Comparison of ENCODE assay signal across 20 cellular contexts in genomic region chr9:84785766-84786547, GRCh38.
DNase-seq lines count a peak whose midpoint lies in the region; ATAC-seq and TF ChIP-seq lines count a peak whose summit lies in the region.
"Had no signal": no experiment of that assay in that cellular context is flagged by ENCODE, and none has a peak within 500 bp of the region (broad histone marks: within the 10 kb centered on the region; RNA-seq: fewer than 3 reads in every experiment).

No MANE protein-coding gene starts in this region.

- peaks cover 12% of the 10 kb centered on the region for H3K4me1 Mint-ChIP-seq in mesothelial cell of epicardium
- no peaks in the 10 kb centered on the region for H3K4me1 Mint-ChIP-seq in activated naive CD4-positive, alpha-beta T cell treated with anti-CD3 and anti-CD28 coated beads, Interleukin-2, amount 10 ng/mL, durations not matched to agents 7 days and 5 days
- no peaks in the 10 kb centered on the region for H3K4me1 Mint-ChIP-seq in activated CD4-positive, alpha-beta T cell treated with anti-CD3 and anti-CD28 coated beads, Interleukin-2, amount 10 ng/mL, durations not matched to agents 7 days and 5 days
- H3K4me1 Mint-ChIP-seq: CD4-positive, CD25-positive, alpha-beta regulatory T cell had no signal

- peaks cover 13% of the 10 kb centered on the region for H3K27me3 ChIP-seq in foreskin keratinocyte
- H3K27me3 ChIP-seq: BE2C had no signal

- peak; percentile 5 for DNase-seq in NCI-H69 (lab: John Stamatoyannopoulos, UW)
- DNase-seq in foreskin keratinocyte = no peak
- DNase-seq in mesothelial cell of epicardium (ENCODE audit: low spot score in 2 of 2, unreplicated experiment in 2 of 2) = no peak
- DNase-seq in activated CD4-positive, alpha-beta T cell treated with anti-CD3 and anti-CD28 coated beads for 4 hours = no peak
- no peak for DNase-seq in activated naive CD4-positive, alpha-beta T cell treated with anti-CD3 and anti-CD28 coated beads, Interleukin-2, amount 10 ng/mL, durations not matched to agents 7 days and 5 days
- no peak for DNase-seq in activated CD4-positive, alpha-beta T cell treated with anti-CD3 and anti-CD28 coated beads, Interleukin-2, amount 10 ng/mL, durations not matched to agents 7 days and 5 days
- DNase-seq: 8988T; BE2C; Caco-2; CD4-positive, CD25-positive, alpha-beta regulatory T cell; NCI-H1105; NCI-H2081; NCI-H2171 treated with DMSO at 0.1 percent for 48 hours; NCI-H446 treated with DMSO at 0.1 percent for 48 hours; NCI-H748 treated with DMSO at 0.1 percent for 48 hours; Right ventricle myocardium superior had no signal

- CTCF ChIA-PET in activated naive CD4-positive, alpha-beta T cell treated with anti-CD3 and anti-CD28 coated beads, Interleukin-2, amount 10 ng/mL, durations not matched to agents 7 days and 5 days (lab: Charles Lee) = no interaction called here
- CTCF ChIA-PET in activated CD4-positive, alpha-beta T cell treated with anti-CD3 and anti-CD28 coated beads, Interleukin-2, amount 10 ng/mL, durations not matched to agents 7 days and 5 days (lab: Charles Lee) = no interaction called here

- no peak overlapping the region for H3K27ac Mint-ChIP-seq in mesothelial cell of epicardium
- H3K27ac Mint-ChIP-seq in activated naive CD4-positive, alpha-beta T cell treated with anti-CD3 and anti-CD28 coated beads, Interleukin-2, amount 10 ng/mL, durations not matched to agents 7 days and 5 days = no peak overlapping the region
- no peak overlapping the region for H3K27ac Mint-ChIP-seq in activated CD4-positive, alpha-beta T cell treated with anti-CD3 and anti-CD28 coated beads, Interleukin-2, amount 10 ng/mL, durations not matched to agents 7 days and 5 days
- H3K27ac Mint-ChIP-seq: CD4-positive, CD25-positive, alpha-beta regulatory T cell had no signal

- TF ChIP-seq CTCF in GM12872 (IDR thresholded peaks at IDR 0.05; ENCODE audit: insufficient read depth, low read depth, low read length) (0 out of 3 replicates have a peak, but pooled peaks have one; percentile 3), foreskin keratinocyte (conservative IDR thresholded peaks at IDR 0.05) (no peak), mesothelial cell of epicardium (IDR thresholded peaks at IDR 0.05; ENCODE audit: unreplicated experiment) (peak; percentile 33)

- peaks cover 7% of the 10 kb centered on the region for H3K9me3 Mint-ChIP-seq in mesothelial cell of epicardium
- no peaks in the 10 kb centered on the region for H3K9me3 Mint-ChIP-seq in activated naive CD4-positive, alpha-beta T cell treated with anti-CD3 and anti-CD28 coated beads, Interleukin-2, amount 10 ng/mL, durations not matched to agents 7 days and 5 days
- H3K9me3 Mint-ChIP-seq in activated CD4-positive, alpha-beta T cell treated with anti-CD3 and anti-CD28 coated beads, Interleukin-2, amount 10 ng/mL, durations not matched to agents 7 days and 5 days = no peaks in the 10 kb centered on the region

- ATAC-seq in foreskin keratinocyte = peak; percentile 61
- no peak for ATAC-seq in HG03571 (IDR thresholded peaks at IDR 0.05; ENCODE audit: unreplicated experiment)
- ATAC-seq: K562 had no signal

- POLR2A ChIA-PET in activated CD4-positive, alpha-beta T cell treated with anti-CD3 and anti-CD28 coated beads, Interleukin-2, amount 10 ng/mL, durations not matched to agents 7 days and 5 days (lab: Charles Lee) = no interaction called here

- no peak overlapping the region for H3K4me3 Mint-ChIP-seq in mesothelial cell of epicardium
- H3K4me3 Mint-ChIP-seq in activated naive CD4-positive, alpha-beta T cell treated with anti-CD3 and anti-CD28 coated beads, Interleukin-2, amount 10 ng/mL, durations not matched to agents 7 days and 5 days = no peak overlapping the region
- H3K4me3 Mint-ChIP-seq in activated CD4-positive, alpha-beta T cell treated with anti-CD3 and anti-CD28 coated beads, Interleukin-2, amount 10 ng/mL, durations not matched to agents 7 days and 5 days = no peak overlapping the region
- H3K4me3 Mint-ChIP-seq: CD4-positive, CD25-positive, alpha-beta regulatory T cell had no signal

- no peak overlapping the region for H3K27ac ChIP-seq in foreskin keratinocyte
- H3K27ac ChIP-seq: SK-N-MC had no signal

- H3K27me3 Mint-ChIP-seq in mesothelial cell of epicardium (ENCODE audit: low read depth) = no peaks in the 10 kb centered on the region
- H3K27me3 Mint-ChIP-seq in activated naive CD4-positive, alpha-beta T cell treated with anti-CD3 and anti-CD28 coated beads, Interleukin-2, amount 10 ng/mL, durations not matched to agents 7 days and 5 days = no peaks in the 10 kb centered on the region
- no peaks in the 10 kb centered on the region for H3K27me3 Mint-ChIP-seq in activated CD4-positive, alpha-beta T cell treated with anti-CD3 and anti-CD28 coated beads, Interleukin-2, amount 10 ng/mL, durations not matched to agents 7 days and 5 days

- peaks cover 2% of the 10 kb centered on the region for H3K36me3 Mint-ChIP-seq in mesothelial cell of epicardium
- no peaks in the 10 kb centered on the region for H3K36me3 Mint-ChIP-seq in activated naive CD4-positive, alpha-beta T cell treated with anti-CD3 and anti-CD28 coated beads, Interleukin-2, amount 10 ng/mL, durations not matched to agents 7 days and 5 days
- H3K36me3 Mint-ChIP-seq in activated CD4-positive, alpha-beta T cell treated with anti-CD3 and anti-CD28 coated beads, Interleukin-2, amount 10 ng/mL, durations not matched to agents 7 days and 5 days (ENCODE audit: low read depth) = no peaks in the 10 kb centered on the region
- H3K36me3 Mint-ChIP-seq: CD4-positive, CD25-positive, alpha-beta regulatory T cell had no signal

- H3K4me1 ChIP-seq in foreskin keratinocyte = no peaks in the 10 kb centered on the region
- H3K4me1 ChIP-seq: BE2C, Caco-2 had no signal
